In the genomic region with DNA sequence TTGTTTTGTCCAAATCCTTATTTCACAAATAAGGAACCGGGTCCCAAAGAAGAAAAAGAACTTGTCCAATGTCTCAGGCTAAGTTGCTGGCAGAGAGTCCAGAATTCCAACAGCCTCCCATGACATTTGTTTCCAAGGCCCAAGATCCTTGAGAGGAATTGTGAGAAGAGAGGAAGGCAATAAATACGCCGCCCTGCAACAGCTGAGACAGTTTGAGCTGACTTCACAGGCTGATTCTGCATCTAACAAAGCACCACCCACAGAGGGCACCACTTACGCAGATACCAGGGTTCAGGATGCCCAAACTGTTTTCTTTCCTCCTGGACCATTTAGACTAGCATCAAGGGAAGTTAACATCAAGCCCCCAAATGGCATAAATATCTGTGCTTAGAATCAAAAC, we compare ENCODE assay signal across 1 cellular context.
TF ChIP-seq lines count a peak whose summit lies in the region.

No MANE protein-coding gene starts in this region.

TF ChIP-seq in HCT116, 20 proteins besides CTCF, POLR2A, EP300 and RAD21 (continued from another document):
- TF ChIP-seq, protein P1, sequence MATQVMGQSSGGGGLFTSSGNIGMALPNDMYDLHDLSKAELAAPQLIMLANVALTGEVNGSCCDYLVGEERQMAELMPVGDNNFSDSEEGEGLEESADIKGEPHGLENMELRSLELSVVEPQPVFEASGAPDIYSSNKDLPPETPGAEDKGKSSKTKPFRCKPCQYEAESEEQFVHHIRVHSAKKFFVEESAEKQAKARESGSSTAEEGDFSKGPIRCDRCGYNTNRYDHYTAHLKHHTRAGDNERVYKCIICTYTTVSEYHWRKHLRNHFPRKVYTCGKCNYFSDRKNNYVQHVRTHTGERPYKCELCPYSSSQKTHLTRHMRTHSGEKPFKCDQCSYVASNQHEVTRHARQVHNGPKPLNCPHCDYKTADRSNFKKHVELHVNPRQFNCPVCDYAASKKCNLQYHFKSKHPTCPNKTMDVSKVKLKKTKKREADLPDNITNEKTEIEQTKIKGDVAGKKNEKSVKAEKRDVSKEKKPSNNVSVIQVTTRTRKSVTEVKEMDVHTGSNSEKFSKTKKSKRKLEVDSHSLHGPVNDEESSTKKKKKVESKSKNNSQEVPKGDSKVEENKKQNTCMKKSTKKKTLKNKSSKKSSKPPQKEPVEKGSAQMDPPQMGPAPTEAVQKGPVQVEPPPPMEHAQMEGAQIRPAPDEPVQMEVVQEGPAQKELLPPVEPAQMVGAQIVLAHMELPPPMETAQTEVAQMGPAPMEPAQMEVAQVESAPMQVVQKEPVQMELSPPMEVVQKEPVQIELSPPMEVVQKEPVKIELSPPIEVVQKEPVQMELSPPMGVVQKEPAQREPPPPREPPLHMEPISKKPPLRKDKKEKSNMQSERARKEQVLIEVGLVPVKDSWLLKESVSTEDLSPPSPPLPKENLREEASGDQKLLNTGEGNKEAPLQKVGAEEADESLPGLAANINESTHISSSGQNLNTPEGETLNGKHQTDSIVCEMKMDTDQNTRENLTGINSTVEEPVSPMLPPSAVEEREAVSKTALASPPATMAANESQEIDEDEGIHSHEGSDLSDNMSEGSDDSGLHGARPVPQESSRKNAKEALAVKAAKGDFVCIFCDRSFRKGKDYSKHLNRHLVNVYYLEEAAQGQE (IDR thresholded peaks at IDR 0.05; ENCODE audit: low read depth): no peak
- TF ChIP-seq YY1 (IDR thresholded peaks at IDR 0.05; ENCODE audit: extremely low read depth, insufficient replicate concordance, low read depth, low read length): no peak
- TF ChIP-seq EGR1 (IDR thresholded peaks at IDR 0.05; ENCODE audit: low read depth): no peak
- no peak for TF ChIP-seq JUND (IDR thresholded peaks at IDR 0.05)
- no peak for TF ChIP-seq ZFX (IDR thresholded peaks at IDR 0.05)
- TF ChIP-seq POLR2AphosphoS5 (IDR thresholded peaks at IDR 0.05; ENCODE audit: low read depth, low read length): no peak
- TF ChIP-seq SRF (IDR thresholded peaks at IDR 0.05; ENCODE audit: low read depth): no peak
- TF ChIP-seq, protein P2, sequence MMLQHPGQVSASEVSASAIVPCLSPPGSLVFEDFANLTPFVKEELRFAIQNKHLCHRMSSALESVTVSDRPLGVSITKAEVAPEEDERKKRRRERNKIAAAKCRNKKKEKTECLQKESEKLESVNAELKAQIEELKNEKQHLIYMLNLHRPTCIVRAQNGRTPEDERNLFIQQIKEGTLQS (IDR thresholded peaks at IDR 0.05): no peak
- TF ChIP-seq EZH2phosphoT487 (IDR thresholded peaks at IDR 0.05; ENCODE audit: borderline replicate concordance): no peak
- TF ChIP-seq ZNF274 (IDR thresholded peaks at IDR 0.05; ENCODE audit: low read depth, low read length): no peak
- TF ChIP-seq TCF7L2 (IDR thresholded peaks at IDR 0.05; ENCODE audit: borderline replicate concordance, extremely low read depth, insufficient read depth, insufficient read length): no peak
- no peak for TF ChIP-seq SP1 (IDR thresholded peaks at IDR 0.05; ENCODE audit: low read depth)
TF ChIP-seq in HCT116: peak in this region for 0.
